Comparison of ENCODE assay signal across 19 cellular contexts in genomic region chr3:149020839-149021252, GRCh38. TPM values are rescaled to one million over a fixed set of nuclear protein-coding genes. Genes with fewer than 3 reads are reported as not detected.
DNase-seq lines count a peak whose midpoint lies in the region; ATAC-seq and TF ChIP-seq lines count a peak whose summit lies in the region.
"Had no signal": no experiment of that assay in that cellular context is flagged by ENCODE, and none has a peak within 500 bp of the region (broad histone marks: within the 10 kb centered on the region; RNA-seq: fewer than 3 reads in every experiment).

No MANE protein-coding gene starts in this region.

- H3K9me3 Mint-ChIP-seq in activated CD8-positive, alpha-beta T cell treated with anti-CD3 and anti-CD28 coated beads for 36 hours, result peaks cover 4% of the 10 kb centered on the region
- H3K9me3 Mint-ChIP-seq in activated CD8-positive, alpha-beta T cell treated with anti-CD3 and anti-CD28 coated beads, Interleukin-2, amount 10 ng/mL, durations not matched to agents 7 days and 5 days (ENCODE audit: insufficient read depth), result peaks cover 7% of the 10 kb centered on the region

- no peaks in the 10 kb centered on the region for H3K9me3 ChIP-seq in sigmoid colon
- H3K9me3 ChIP-seq: vagina had no signal

- H3K36me3 ChIP-seq in H7 (replicated peaks; ENCODE audit: control insufficient read depth, insufficient read depth, low read length) (peaks cover 3% of the 10 kb centered on the region), sigmoid colon (peaks cover 0 to 62% (median 27%) of the 10 kb centered on the region in 4 donors)

- H3K27me3 ChIP-seq in H7 (ENCODE audit: control insufficient read depth, insufficient read depth, low read length), result no peaks in the 10 kb centered on the region
- H3K27me3 ChIP-seq in sigmoid colon, result no peaks in the 10 kb centered on the region
- H3K27me3 ChIP-seq: foreskin keratinocyte, vagina had no signal

- intact Hi-C loops in activated CD8-positive, alpha-beta T cell treated with anti-CD3 and anti-CD28 coated beads for 36 hours (cut with micrococcal nuclease), result no loop called here
- intact Hi-C loops in sigmoid colon (cut with DNase I), result no loop called here

- H3K4me1 ChIP-seq in sigmoid colon, result peaks cover 0 to 74% (median 61%) of the 10 kb centered on the region in 4 donors

- POLR2A ChIA-PET in activated CD8-positive, alpha-beta T cell treated with anti-CD3 and anti-CD28 coated beads for 36 hours (lab: Charles Lee), result interaction anchor here (1.0 kb wide), 1 partner anchor 29 kb away, joined by 3 read pairs; no protein-coding TSS in a partner anchor
- POLR2A ChIA-PET in activated CD8-positive, alpha-beta T cell treated with anti-CD3 and anti-CD28 coated beads, Interleukin-2, amount 10 ng/mL, durations not matched to agents 7 days and 5 days (lab: Charles Lee), result no interaction called here

- no peak for TF ChIP-seq EP300 in sigmoid colon (IDR thresholded peaks at IDR 0.05)

- no peak overlapping the region for H3K4me3 Mint-ChIP-seq in activated CD8-positive, alpha-beta T cell treated with anti-CD3 and anti-CD28 coated beads for 36 hours
- H3K4me3 Mint-ChIP-seq in activated CD8-positive, alpha-beta T cell treated with anti-CD3 and anti-CD28 coated beads, Interleukin-2, amount 10 ng/mL, durations not matched to agents 7 days and 5 days, result no peak overlapping the region
- H3K4me3 Mint-ChIP-seq: naive B cell had no signal

- H3K27ac Mint-ChIP-seq in activated CD8-positive, alpha-beta T cell treated with anti-CD3 and anti-CD28 coated beads for 36 hours, result peak overlapping the region; percentile 46
- no peak overlapping the region for H3K27ac Mint-ChIP-seq in activated CD8-positive, alpha-beta T cell treated with anti-CD3 and anti-CD28 coated beads, Interleukin-2, amount 10 ng/mL, durations not matched to agents 7 days and 5 days

- H3K4me3 ChIP-seq in H7 (ENCODE audit: insufficient read depth, low read depth, low read length) (no peak overlapping the region), coronary artery (no peak overlapping the region), sigmoid colon (no peak overlapping the region)
- H3K4me3 ChIP-seq: lung, vagina had no signal

- H3K27ac ChIP-seq in coronary artery (peak overlapping the region; percentile 44 to 62), sigmoid colon (peak overlapping the region in 3 of 4 donors; percentile 55 to 71 (median 68))
- H3K27ac ChIP-seq: C4-2B, foreskin keratinocyte, vagina had no signal

- peak; percentile 22 for DNase-seq in activated CD8-positive, alpha-beta T cell treated with anti-CD3 and anti-CD28 coated beads for 36 hours
- no peak for DNase-seq in activated CD8-positive, alpha-beta T cell treated with anti-CD3 and anti-CD28 coated beads, Interleukin-2, amount 10 ng/mL, durations not matched to agents 7 days and 5 days
- peak; percentile 22 for DNase-seq in H7
- DNase-seq in coronary artery (ENCODE audit: low spot score), result no peak
- no peak for DNase-seq in sigmoid colon
- DNase-seq in NCI-H2081 treated with DMSO at 0.1 percent for 48 hours (lab: John Stamatoyannopoulos, UW), result no peak
- no peak for DNase-seq in superior temporal gyrus (ENCODE audit: extremely low spot score)
- DNase-seq: DMS53, foreskin keratinocyte, HCEC 1CT, naive B cell, NCI-H1417, NCI-H2227 treated with DMSO at 0.1 percent for 48 hours, small intestine had no signal

- H3K27me3 Mint-ChIP-seq in activated CD8-positive, alpha-beta T cell treated with anti-CD3 and anti-CD28 coated beads for 36 hours, result no peaks in the 10 kb centered on the region
- no peaks in the 10 kb centered on the region for H3K27me3 Mint-ChIP-seq in activated CD8-positive, alpha-beta T cell treated with anti-CD3 and anti-CD28 coated beads, Interleukin-2, amount 10 ng/mL, durations not matched to agents 7 days and 5 days (ENCODE audit: low read depth)
- H3K27me3 Mint-ChIP-seq: naive B cell had no signal

- H3K4me1 Mint-ChIP-seq in activated CD8-positive, alpha-beta T cell treated with anti-CD3 and anti-CD28 coated beads for 36 hours (ENCODE audit: low read depth), result peaks cover 23% of the 10 kb centered on the region
- H3K4me1 Mint-ChIP-seq in activated CD8-positive, alpha-beta T cell treated with anti-CD3 and anti-CD28 coated beads, Interleukin-2, amount 10 ng/mL, durations not matched to agents 7 days and 5 days (ENCODE audit: low read depth), result peaks cover 16% of the 10 kb centered on the region
- H3K4me1 Mint-ChIP-seq: naive B cell had no signal

- no peak for TF ChIP-seq CTCF in activated CD8-positive, alpha-beta T cell treated with anti-CD3 and anti-CD28 coated beads for 36 hours (IDR thresholded peaks at IDR 0.05)
- no peak for TF ChIP-seq CTCF in coronary artery (IDR thresholded peaks at IDR 0.05)
- TF ChIP-seq CTCF in sigmoid colon (IDR thresholded peaks at IDR 0.05), result no peak

- 83 to 92% methylated on average over 4 of the region's 4 CpGs for WGBS in sigmoid colon, 2 donors

- TF ChIP-seq POLR2A in sigmoid colon (IDR thresholded peaks at IDR 0.05), result no peak

- CTCF ChIA-PET in activated CD8-positive, alpha-beta T cell treated with anti-CD3 and anti-CD28 coated beads for 36 hours (lab: Charles Lee), result interaction anchor here (1.1 to 1.6 kb wide), 2 partner anchors 8 to 10 kb away, joined by 4 read pairs; no protein-coding TSS in a partner anchor
- CTCF ChIA-PET in activated CD8-positive, alpha-beta T cell treated with anti-CD3 and anti-CD28 coated beads, Interleukin-2, amount 10 ng/mL, durations not matched to agents 7 days and 5 days (lab: Charles Lee), result interaction anchor here (0.6 kb wide), 1 partner anchor 27 kb away, joined by 3 read pairs; no protein-coding TSS in a partner anchor

- H3K36me3 Mint-ChIP-seq in activated CD8-positive, alpha-beta T cell treated with anti-CD3 and anti-CD28 coated beads for 36 hours (ENCODE audit: low read depth), result peaks cover 39% of the 10 kb centered on the region
- H3K36me3 Mint-ChIP-seq in activated CD8-positive, alpha-beta T cell treated with anti-CD3 and anti-CD28 coated beads, Interleukin-2, amount 10 ng/mL, durations not matched to agents 7 days and 5 days (ENCODE audit: low read depth), result peaks cover 66% of the 10 kb centered on the region

- peak; percentile 46 for ATAC-seq in activated CD8-positive, alpha-beta T cell treated with anti-CD3 and anti-CD28 coated beads for 36 hours
- ATAC-seq in activated CD8-positive, alpha-beta T cell treated with anti-CD3 and anti-CD28 coated beads, Interleukin-2, amount 10 ng/mL, durations not matched to agents 7 days and 5 days, result no peak
- no peak for ATAC-seq in GM19324 (IDR thresholded peaks at IDR 0.05; ENCODE audit: low FRiP score, unreplicated experiment)
- ATAC-seq: foreskin keratinocyte, SK-N-SH treated with all-trans-retinoic acid at 6 μM for 48 hours had no signal

RNA-seq across cellular contexts. Expression of gene GYG1, which starts 29.5 kb away (rescaled TPM):
- total RNA-seq in activated CD8-positive, alpha-beta T cell treated with anti-CD3 and anti-CD28 coated beads for 36 hours, result 10 to 100 TPM; 16.0 to 18.3 TPM
- 10 to 100 TPM; 46.9 to 54.0 TPM for total RNA-seq in activated CD8-positive, alpha-beta T cell treated with anti-CD3 and anti-CD28 coated beads, Interleukin-2, amount 10 ng/mL, durations not matched to agents 7 days and 5 days
- total RNA-seq in H7 (2014; rRNA removed; shearing (Covaris generic)), result 24.5 and 34.2 TPM in 2 replicates
- total RNA-seq in sigmoid colon, result 100 to 1,000 TPM; 142 to 213 (median 186) TPM
- polyA plus RNA-seq in sigmoid colon, result 10 to 100 TPM; 31.8 to 36.0 (median 34.7) TPM

Comparison
In these comparisons a context has a peak if more than half of its experiments do, and no peak if none do; other contexts are left out.
1. DNase-seq: peak in activated CD8-positive, alpha-beta T cell treated with anti-CD3 and anti-CD28 coated beads for 36 hours (single experiment) and H7 (single experiment); none in activated CD8-positive, alpha-beta T cell treated with anti-CD3 and anti-CD28 coated beads, Interleukin-2, amount 10 ng/mL, durations not matched to agents 7 days and 5 days (single experiment), coronary artery (single experiment), sigmoid colon (single experiment), NCI-H2081 treated with DMSO at 0.1 percent for 48 hours (single experiment) and superior temporal gyrus (single experiment).